ENCODE assay signal across 8 cellular contexts in genomic region chr12:4269279-4269991, GRCh38. TPM values are rescaled to one million over a fixed set of nuclear protein-coding genes. Genes with fewer than 3 reads are reported as not detected.
A peak's percentile ranks its signal among the peaks of the same experiment; 100 is the strongest.
DNase-seq lines count a peak whose midpoint lies in the region; ATAC-seq and TF ChIP-seq lines count a peak whose summit lies in the region.

No MANE protein-coding gene starts in this region.

- H3K4me1 ChIP-seq in MM.1S (ENCODE audit: low read length): peaks cover 14% of the 10 kb centered on the region
- H3K4me1 ChIP-seq in ectodermal cell (ENCODE audit: control insufficient read depth, insufficient read depth, low read length): peaks cover 16% of the 10 kb centered on the region

- peak; percentile 26 for ATAC-seq in GM18861 (IDR thresholded peaks at IDR 0.05; ENCODE audit: unreplicated experiment)

- H3K9me3 Mint-ChIP-seq in activated CD4-positive, alpha-beta memory T cell treated with anti-CD3 and anti-CD28 coated beads for 36 hours: no peaks in the 10 kb centered on the region
- H3K9me3 Mint-ChIP-seq in mesothelial cell of epicardium: no peaks in the 10 kb centered on the region

- H3K27ac Mint-ChIP-seq in activated CD4-positive, alpha-beta memory T cell treated with anti-CD3 and anti-CD28 coated beads for 36 hours: peak overlapping the region; percentile 99
- peak overlapping the region; percentile 94 for H3K27ac Mint-ChIP-seq in mesothelial cell of epicardium

- POLR2A ChIA-PET in activated CD4-positive, alpha-beta memory T cell treated with anti-CD3 and anti-CD28 coated beads for 36 hours (lab: Charles Lee): interaction anchor here (0.6 to 12.3 kb wide), 18 partner anchors 8 to 281 kb away, joined by 3 to 205 read pairs (median 4); partner anchors contain the start of gene TIGAR

- H3K4me2 ChIP-seq in MM.1S (ENCODE audit: low read depth, low read length): peak overlapping the region; percentile 99

- H3K9me3 ChIP-seq in MM.1S (replicated peaks; ENCODE audit: insufficient read depth, low read length) (no peaks in the 10 kb centered on the region), ectodermal cell (ENCODE audit: control insufficient read depth, low read length) (no peaks in the 10 kb centered on the region)

- H3K9ac ChIP-seq in MM.1S (ENCODE audit: low read length): peak overlapping the region; percentile 89

- peak overlapping the region; percentile 29; the same call in 1 of the 2 replicates for H2AFZ ChIP-seq in MM.1S (ENCODE audit: low read length)

- intact Hi-C loops in activated CD4-positive, alpha-beta memory T cell treated with anti-CD3 and anti-CD28 coated beads for 36 hours (cut with micrococcal nuclease): loop anchor here (1.0 to 5.0 kb wide), 3 partner anchors 18 to 517 kb away; partner anchors contain the start of gene CRACR2A

- H4K20me1 ChIP-seq in MM.1S (ENCODE audit: insufficient read depth, low read length): no peaks in the 10 kb centered on the region

- peaks cover 42% of the 10 kb centered on the region for H3F3A ChIP-seq in MM.1S (ENCODE audit: insufficient read depth, low read length)

- DNase-seq in MM.1S: peak; percentile 89
- DNase-seq in activated CD4-positive, alpha-beta memory T cell treated with anti-CD3 and anti-CD28 coated beads for 36 hours: peak; percentile 96
- DNase-seq in mesothelial cell of epicardium (ENCODE audit: low spot score in 2 of 2, unreplicated experiment in 2 of 2): peak; percentile 84 to 90
- DNase-seq in stimulated activated CD8-positive, alpha-beta memory T cell treated with anti-CD3 and anti-CD28 coated beads, Interleukin-12 subunit alpha, Interleukin-12 subunit beta, amount 100 ng/mL, for 4 hours (ENCODE audit: low read depth): peak; percentile 95
- DNase-seq in NCI-H2107 (lab: John Stamatoyannopoulos, UW): no peak
- no peak for DNase-seq in NCI-H1694 (lab: John Stamatoyannopoulos, UW)

- H3K36me3 ChIP-seq in MM.1S (replicated peaks; ENCODE audit: insufficient read depth, low read length): no peaks in the 10 kb centered on the region
- H3K36me3 ChIP-seq in ectodermal cell (ENCODE audit: control insufficient read depth, insufficient read depth, low read length): no peaks in the 10 kb centered on the region

- H3K27me3 ChIP-seq in MM.1S (replicated peaks; ENCODE audit: insufficient read depth, low read length): peaks cover 45% of the 10 kb centered on the region
- H3K27me3 ChIP-seq in ectodermal cell (ENCODE audit: control insufficient read depth, insufficient read depth, low read length, poor library complexity, severe bottlenecking): peaks cover 88% of the 10 kb centered on the region

- peaks cover 16% of the 10 kb centered on the region for H3K79me2 ChIP-seq in MM.1S (ENCODE audit: low read length)

- H3K4me3 ChIP-seq in MM.1S (ENCODE audit: low read length) (peak overlapping the region; percentile 59), ectodermal cell (ENCODE audit: insufficient read depth, low read depth, low read length) (peak overlapping the region; percentile 45)

- no peaks in the 10 kb centered on the region for H3K9me2 ChIP-seq in MM.1S (replicated peaks; ENCODE audit: insufficient read depth, low read length)

- H3K4me3 Mint-ChIP-seq in activated CD4-positive, alpha-beta memory T cell treated with anti-CD3 and anti-CD28 coated beads for 36 hours: peak overlapping the region; percentile 97
- H3K4me3 Mint-ChIP-seq in mesothelial cell of epicardium: peak overlapping the region; percentile 77

- peak; percentile 24 for TF ChIP-seq CTCF in MM.1S (IDR thresholded peaks at IDR 0.05; ENCODE audit: low read length)
- TF ChIP-seq CTCF in mesothelial cell of epicardium (IDR thresholded peaks at IDR 0.05; ENCODE audit: unreplicated experiment): no peak

- no peaks in the 10 kb centered on the region for H3K27me3 Mint-ChIP-seq in activated CD4-positive, alpha-beta memory T cell treated with anti-CD3 and anti-CD28 coated beads for 36 hours
- peaks cover 44% of the 10 kb centered on the region for H3K27me3 Mint-ChIP-seq in mesothelial cell of epicardium (ENCODE audit: low read depth)

- CTCF ChIA-PET in activated CD4-positive, alpha-beta memory T cell treated with anti-CD3 and anti-CD28 coated beads for 36 hours (lab: Charles Lee): interaction anchor here (1.0 to 3.8 kb wide), 8 partner anchors 7 to 162 kb away, joined by 3 to 25 read pairs (median 8); no protein-coding TSS in a partner anchor

- H3K36me3 Mint-ChIP-seq in activated CD4-positive, alpha-beta memory T cell treated with anti-CD3 and anti-CD28 coated beads for 36 hours: peaks cover 5% of the 10 kb centered on the region
- H3K36me3 Mint-ChIP-seq in mesothelial cell of epicardium: no peaks in the 10 kb centered on the region

- H3K27ac ChIP-seq in MM.1S (ENCODE audit: low read length) (peak overlapping the region; percentile 98; the same call in 1 of the 2 replicates), ectodermal cell (ENCODE audit: insufficient read depth, low read depth, low read length, poor library complexity, severe bottlenecking) (peak overlapping the region; percentile 2)

- WGBS in ectodermal cell, 2 experiments: 0 to 1% methylated on average over 72 to 73 of the region's 73 CpGs

- H3K4me1 Mint-ChIP-seq in activated CD4-positive, alpha-beta memory T cell treated with anti-CD3 and anti-CD28 coated beads for 36 hours (ENCODE audit: low read depth): peaks cover 20% of the 10 kb centered on the region
- H3K4me1 Mint-ChIP-seq in mesothelial cell of epicardium: peaks cover 25% of the 10 kb centered on the region

RNA-seq across cellular contexts. Expression of gene CCND2, which starts 4.1 kb away (rescaled TPM):
- 100 to 1,000 TPM; 255 to 261 TPM for total RNA-seq in activated CD4-positive, alpha-beta memory T cell treated with anti-CD3 and anti-CD28 coated beads for 36 hours
- 88.1 TPM for polyA plus RNA-seq in ectodermal cell (2013, experiment 1 of 4)
- polyA plus RNA-seq in ectodermal cell (2013, experiment 2 of 4): 61.7 TPM
- 47.8 TPM for polyA plus RNA-seq in ectodermal cell (2013, experiment 3 of 4)
- polyA plus RNA-seq in ectodermal cell (2013, experiment 4 of 4): 51.3 TPM
- 393 to 412 TPM (median 404 TPM) in 3 replicates for total RNA-seq in mesothelial cell of epicardium

RNA-seq across cellular contexts. Expression of gene TIGAR, which starts 51.6 kb away (rescaled TPM):
- total RNA-seq in activated CD4-positive, alpha-beta memory T cell treated with anti-CD3 and anti-CD28 coated beads for 36 hours: 10 to 100 TPM; 12.0 to 13.6 TPM
- 15.5 TPM for polyA plus RNA-seq in ectodermal cell (2013, experiment 1 of 4)
- 19.4 TPM for polyA plus RNA-seq in ectodermal cell (2013, experiment 2 of 4)
- 7.5 TPM for polyA plus RNA-seq in ectodermal cell (2013, experiment 3 of 4)
- polyA plus RNA-seq in ectodermal cell (2013, experiment 4 of 4): 10.5 TPM
- 16.7 to 22.1 TPM (median 21.0 TPM) in 3 replicates for total RNA-seq in mesothelial cell of epicardium

Comparison
In these comparisons a context has a peak if more than half of its experiments do, and no peak if none do; other contexts are left out.
1. DNase-seq: peak in MM.1S (single experiment), activated CD4-positive, alpha-beta memory T cell treated with anti-CD3 and anti-CD28 coated beads for 36 hours (single experiment), mesothelial cell of epicardium (2 of 2) and stimulated activated CD8-positive, alpha-beta memory T cell treated with anti-CD3 and anti-CD28 coated beads, Interleukin-12 subunit alpha, Interleukin-12 subunit beta, amount 100 ng/mL, for 4 hours (single experiment); none in NCI-H2107 (single experiment) and NCI-H1694 (single experiment).